ENCODE assay signal across 21 cellular contexts in the genomic region with DNA sequence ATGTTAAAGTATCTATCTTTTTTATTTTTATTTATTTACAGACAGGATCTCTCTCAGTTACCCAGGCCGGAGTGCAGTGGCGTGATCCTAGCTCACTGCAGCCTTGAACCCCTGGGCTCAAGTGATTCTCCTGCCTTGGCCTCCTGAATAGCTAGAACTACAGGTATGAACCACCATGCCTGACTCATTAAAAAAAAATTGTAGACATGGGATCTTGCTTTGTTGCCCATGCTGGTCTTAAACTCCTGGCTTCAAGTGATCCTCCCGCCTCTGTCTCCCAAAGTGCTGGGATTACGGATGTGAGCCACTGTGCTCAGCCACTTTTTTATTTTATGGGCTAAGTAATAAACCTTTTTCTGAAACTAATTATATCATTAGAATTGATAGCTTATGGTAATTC. TPM values are rescaled to one million over a fixed set of nuclear protein-coding genes. Genes with fewer than 3 reads are reported as not detected.
DNase-seq lines count a peak whose midpoint lies in the region; ATAC-seq and TF ChIP-seq lines count a peak whose summit lies in the region.
"Had no signal": no experiment of that assay in that cellular context is flagged by ENCODE, and none has a peak within 500 bp of the region (broad histone marks: within the 10 kb centered on the region; RNA-seq: fewer than 3 reads in every experiment).

No MANE protein-coding gene starts in this region.

- H3K27ac ChIP-seq in CD8-positive, alpha-beta memory T cell (ENCODE audit: low read depth, low read length): no peak overlapping the region
- H3K27ac ChIP-seq: esophagus muscularis mucosa, SJSA1 had no signal

- H3K4me3 ChIP-seq in CD8-positive, alpha-beta memory T cell (ENCODE audit: low read length): no peak overlapping the region
- H3K4me3 ChIP-seq: esophagus muscularis mucosa, Peyer's patch, SJSA1, tibial nerve had no signal

- H3K36me3 Mint-ChIP-seq in activated CD8-positive, alpha-beta memory T cell treated with anti-CD3 and anti-CD28 coated beads, Interleukin-2, amount 10 ng/mL, durations not matched to agents 7 days and 5 days: peaks cover 37% of the 10 kb centered on the region
- peaks cover 0 to 27% (median 13%) of the 10 kb centered on the region in 3 donors for H3K36me3 Mint-ChIP-seq in CD8-positive, alpha-beta memory T cell
- H3K36me3 Mint-ChIP-seq in activated T-helper 17 cell treated with anti-CD3 and anti-CD28 coated beads, Interleukin-2, amount 50 U/mL, for 72 hours (ENCODE audit: low read depth): peaks cover 7% of the 10 kb centered on the region
- H3K36me3 Mint-ChIP-seq in natural killer cell: no peaks in the 10 kb centered on the region

- DNase-seq in activated CD8-positive, alpha-beta memory T cell treated with anti-CD3 and anti-CD28 coated beads, Interleukin-2, amount 10 ng/mL, durations not matched to agents 7 days and 5 days: no peak
- no peak for DNase-seq in activated CD8-positive, alpha-beta memory T cell treated with anti-CD3 and anti-CD28 coated beads, Interleukin-2, amount 50 U/mL, for 48 hours
- no peak for DNase-seq in CD8-positive, alpha-beta memory T cell
- DNase-seq in natural killer cell (no peak), Kasumi-1 (lab: John Stamatoyannopoulos, UW) (no peak)
- DNase-seq: activated gamma-delta T cell; DMS79 treated with DMSO at 0.1 percent for 48 hours; effector memory CD4-positive, alpha-beta T cell; mesendoderm; NCI-H187; NCI-H226; NK-92 treated with Interleukin-12 subunit alpha and Interleukin-12 subunit beta, amount 100 ng/mL, for 24 hours; Peyer's patch; posterior cingulate gyrus had no signal

- TF ChIP-seq CTCF in natural killer cell (IDR thresholded peaks at IDR 0.05): no peak

- intact Hi-C loops in natural killer cell (cut with micrococcal nuclease): no loop called here

- no peak overlapping the region for H3K4me3 Mint-ChIP-seq in activated CD8-positive, alpha-beta memory T cell treated with anti-CD3 and anti-CD28 coated beads, Interleukin-2, amount 10 ng/mL, durations not matched to agents 7 days and 5 days
- peak overlapping the region in 2 of 7 donors; percentile 16 to 70 for H3K4me3 Mint-ChIP-seq in CD8-positive, alpha-beta memory T cell
- H3K4me3 Mint-ChIP-seq in activated T-helper 17 cell treated with anti-CD3 and anti-CD28 coated beads, Interleukin-2, amount 50 U/mL, for 72 hours: peak overlapping the region; percentile 62
- no peak overlapping the region for H3K4me3 Mint-ChIP-seq in natural killer cell

- ATAC-seq in activated CD8-positive, alpha-beta memory T cell treated with anti-CD3 and anti-CD28 coated beads, Interleukin-2, amount 10 ng/mL, durations not matched to agents 7 days and 5 days: no peak
- ATAC-seq in activated T-helper 17 cell treated with anti-CD3 and anti-CD28 coated beads, Interleukin-2, amount 50 U/mL, for 72 hours (replicated peaks): no peak
- ATAC-seq in natural killer cell (no peak), HG02885 (IDR thresholded peaks at IDR 0.05; ENCODE audit: poor library complexity, unreplicated experiment) (no peak), HG03378 (IDR thresholded peaks at IDR 0.05; ENCODE audit: unreplicated experiment) (no peak)
- ATAC-seq: sciatic nerve had no signal

- no peaks in the 10 kb centered on the region for H3K9me3 ChIP-seq in CD8-positive, alpha-beta memory T cell (ENCODE audit: low read length)
- H3K9me3 ChIP-seq: esophagus muscularis mucosa, Peyer's patch, SJSA1, tibial nerve had no signal

- peaks cover 75% of the 10 kb centered on the region for H3K4me1 ChIP-seq in CD8-positive, alpha-beta memory T cell (ENCODE audit: insufficient read depth, low read length)
- H3K4me1 ChIP-seq: SJSA1 had no signal

- H3K27me3 ChIP-seq in CD8-positive, alpha-beta memory T cell (ENCODE audit: insufficient read depth, low read length, poor library complexity, severe bottlenecking): no peaks in the 10 kb centered on the region
- H3K27me3 ChIP-seq: esophagus muscularis mucosa, Peyer's patch, SJSA1, tibial nerve had no signal

- H3K27me3 Mint-ChIP-seq in activated CD8-positive, alpha-beta memory T cell treated with anti-CD3 and anti-CD28 coated beads, Interleukin-2, amount 10 ng/mL, durations not matched to agents 7 days and 5 days: no peaks in the 10 kb centered on the region
- no peaks in the 10 kb centered on the region for H3K27me3 Mint-ChIP-seq in CD8-positive, alpha-beta memory T cell
- no peaks in the 10 kb centered on the region for H3K27me3 Mint-ChIP-seq in activated T-helper 17 cell treated with anti-CD3 and anti-CD28 coated beads, Interleukin-2, amount 50 U/mL, for 72 hours
- H3K27me3 Mint-ChIP-seq in natural killer cell (ENCODE audit: low read depth in 2 of 2): no peaks in the 10 kb centered on the region

- POLR2A ChIA-PET in CD8-positive, alpha-beta memory T cell (lab: Charles Lee): interaction anchor here (1.0 kb wide), 1 partner anchor 8 kb away, joined by 4 read pairs; no protein-coding TSS in a partner anchor

- no peaks in the 10 kb centered on the region for H3K36me3 ChIP-seq in CD8-positive, alpha-beta memory T cell (ENCODE audit: insufficient read depth, low read length)
- H3K36me3 ChIP-seq: esophagus muscularis mucosa, Peyer's patch, SJSA1 had no signal

- H3K9me3 Mint-ChIP-seq in activated CD8-positive, alpha-beta memory T cell treated with anti-CD3 and anti-CD28 coated beads, Interleukin-2, amount 10 ng/mL, durations not matched to agents 7 days and 5 days (ENCODE audit: low read depth): no peaks in the 10 kb centered on the region
- H3K9me3 Mint-ChIP-seq in CD8-positive, alpha-beta memory T cell: no peaks in the 10 kb centered on the region
- no peaks in the 10 kb centered on the region for H3K9me3 Mint-ChIP-seq in activated T-helper 17 cell treated with anti-CD3 and anti-CD28 coated beads, Interleukin-2, amount 50 U/mL, for 72 hours
- H3K9me3 Mint-ChIP-seq in natural killer cell: no peaks in the 10 kb centered on the region

- peaks cover 49% of the 10 kb centered on the region for H3K4me1 Mint-ChIP-seq in activated CD8-positive, alpha-beta memory T cell treated with anti-CD3 and anti-CD28 coated beads, Interleukin-2, amount 10 ng/mL, durations not matched to agents 7 days and 5 days
- peaks cover 78 to 94% (median 93%) of the 10 kb centered on the region in 3 donors for H3K4me1 Mint-ChIP-seq in CD8-positive, alpha-beta memory T cell
- H3K4me1 Mint-ChIP-seq in activated T-helper 17 cell treated with anti-CD3 and anti-CD28 coated beads, Interleukin-2, amount 50 U/mL, for 72 hours: peaks cover 27% of the 10 kb centered on the region
- H3K4me1 Mint-ChIP-seq in natural killer cell: peaks cover 32 to 44% of the 10 kb centered on the region in 2 donors

- H3K27ac Mint-ChIP-seq in activated CD8-positive, alpha-beta memory T cell treated with anti-CD3 and anti-CD28 coated beads, Interleukin-2, amount 10 ng/mL, durations not matched to agents 7 days and 5 days: peak overlapping the region; percentile 95
- peak overlapping the region; percentile 48 to 95 (median 85) for H3K27ac Mint-ChIP-seq in CD8-positive, alpha-beta memory T cell
- peak overlapping the region; percentile 84 for H3K27ac Mint-ChIP-seq in activated T-helper 17 cell treated with anti-CD3 and anti-CD28 coated beads, Interleukin-2, amount 50 U/mL, for 72 hours
- peak overlapping the region; percentile 88 to 92 for H3K27ac Mint-ChIP-seq in natural killer cell

- CTCF ChIA-PET in activated CD8-positive, alpha-beta memory T cell treated with anti-CD3 and anti-CD28 coated beads, Interleukin-2, amount 10 ng/mL, durations not matched to agents 7 days and 5 days (lab: Charles Lee): interaction anchor here (0.9 to 1.9 kb wide), 4 partner anchors 8 to 96 kb away, joined by 3 to 7 read pairs (median 4); partner anchors contain the start of gene HIBCH
- CTCF ChIA-PET in CD8-positive, alpha-beta memory T cell (lab: Charles Lee): interaction anchor here (1.4 to 1.8 kb wide), 2 partner anchors 8 to 265 kb away, joined by 5 read pairs; no protein-coding TSS in a partner anchor

RNA-seq across cellular contexts. Expression of gene MFSD6, which starts 7.1 kb away (rescaled TPM):
- 10 to 100 TPM; 53.1 to 56.4 TPM for total RNA-seq in activated CD8-positive, alpha-beta memory T cell treated with anti-CD3 and anti-CD28 coated beads, Interleukin-2, amount 10 ng/mL, durations not matched to agents 7 days and 5 days
- total RNA-seq in CD8-positive, alpha-beta memory T cell: 10 to 100 TPM; 64.9 to 65.7 TPM
- polyA plus RNA-seq in CD8-positive, alpha-beta memory T cell: 31.8 TPM
- 10 to 100 TPM; 33.5 to 41.5 TPM for total RNA-seq in activated T-helper 17 cell treated with anti-CD3 and anti-CD28 coated beads, Interleukin-2, amount 50 U/mL, for 72 hours
- 10 to 100 TPM; 36.7 to 50.5 (median 48.0) TPM for total RNA-seq in natural killer cell
